Comparison of ENCODE assay signal across 13 cellular contexts in the genomic region with DNA sequence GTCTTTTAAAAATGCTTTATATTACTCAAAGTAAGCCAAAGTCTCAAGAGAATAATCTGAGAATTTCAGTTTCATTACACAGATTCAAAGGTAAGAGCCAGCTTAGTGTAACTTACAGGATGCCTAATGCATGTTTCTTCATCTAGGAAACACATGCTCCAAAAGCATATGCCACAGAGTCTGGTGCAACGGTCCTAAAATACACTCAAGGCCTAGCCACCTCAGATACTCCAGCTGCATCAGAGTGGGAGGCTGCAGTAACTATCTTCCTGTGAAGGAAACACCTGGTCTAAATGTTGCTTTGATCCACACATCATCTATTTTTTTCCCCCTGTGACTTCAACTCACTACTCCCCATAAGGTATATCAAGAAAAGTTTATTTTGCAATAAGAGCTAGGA. TPM values are rescaled to one million over a fixed set of nuclear protein-coding genes. Genes with fewer than 3 reads are reported as not detected.
DNase-seq lines count a peak whose midpoint lies in the region; ATAC-seq and TF ChIP-seq lines count a peak whose summit lies in the region.
"Had no signal": no experiment of that assay in that cellular context is flagged by ENCODE, and none has a peak within 500 bp of the region (broad histone marks: within the 10 kb centered on the region; RNA-seq: fewer than 3 reads in every experiment).

No MANE protein-coding gene starts in this region.

- no peak for DNase-seq in activated T-cell treated with anti-CD3 and anti-CD28 coated beads, Interleukin-2, amount 50 U/mL, for 24 hours
- no peak for DNase-seq in activated T-cell treated with anti-CD3 and anti-CD28 coated beads, Interleukin-2, amount 50 U/mL, for 48 hours
- DNase-seq in GM20000 (ENCODE audit: low spot score) (peak; percentile 6), activated B cell treated with CpG ODN at 0.5 μM for 24 hours (no peak), NCI-H446 treated with DMSO at 0.1 percent for 48 hours (lab: John Stamatoyannopoulos, UW) (no peak)
- no peak for DNase-seq in natural killer cell treated with Interleukin-12 subunit alpha and Interleukin-12 subunit beta and Interleukin-15 and Interleukin-18, amount 100 ng/mL, for 72 hours (ENCODE audit: low spot score)
- DNase-seq: activated CD4-positive, CD25-positive, alpha-beta regulatory T cell; brain microvascular endothelial cell; NCI-H1417 treated with DMSO at 0.1 percent for 48 hours; SW 1271; tibial artery had no signal

- ATAC-seq in activated B cell treated with CpG ODN at 0.5 μM for 24 hours (ENCODE audit: low read depth) (peak; percentile 18), GM21619 (IDR thresholded peaks at IDR 0.05; ENCODE audit: unreplicated experiment) (no peak), HG02884 (IDR thresholded peaks at IDR 0.05; ENCODE audit: unreplicated experiment) (no peak)
- no peak for ATAC-seq in natural killer cell treated with Interleukin-12 subunit alpha and Interleukin-12 subunit beta and Interleukin-15 and Interleukin-18, amount 100 ng/mL, for 72 hours

- H3K4me1 Mint-ChIP-seq in activated T-cell treated with anti-CD3 and anti-CD28 coated beads, Interleukin-2, amount 50 U/mL, for 24 hours (ENCODE audit: low read depth): peaks cover 34% of the 10 kb centered on the region
- peaks cover 24% of the 10 kb centered on the region for H3K4me1 Mint-ChIP-seq in activated B cell treated with CpG ODN at 0.5 μM for 24 hours
- H3K4me1 Mint-ChIP-seq in natural killer cell treated with Interleukin-12 subunit alpha and Interleukin-12 subunit beta and Interleukin-15 and Interleukin-18, amount 100 ng/mL, for 72 hours (ENCODE audit: low read depth in 2 of 2): peaks cover 10 to 15% of the 10 kb centered on the region in 2 donors

- no peaks in the 10 kb centered on the region for H3K27me3 Mint-ChIP-seq in activated T-cell treated with anti-CD3 and anti-CD28 coated beads, Interleukin-2, amount 50 U/mL, for 24 hours
- no peaks in the 10 kb centered on the region for H3K27me3 Mint-ChIP-seq in activated B cell treated with CpG ODN at 0.5 μM for 24 hours
- H3K27me3 Mint-ChIP-seq in natural killer cell treated with Interleukin-12 subunit alpha and Interleukin-12 subunit beta and Interleukin-15 and Interleukin-18, amount 100 ng/mL, for 72 hours: no peaks in the 10 kb centered on the region

- TF ChIP-seq CTCF in GM20000 (IDR thresholded peaks at IDR 0.05; ENCODE audit: extremely low read depth, missing control alignments): no peak
- TF ChIP-seq CTCF in activated B cell treated with CpG ODN at 0.5 μM for 24 hours (IDR thresholded peaks at IDR 0.05): no peak

- no peak overlapping the region for H3K4me3 Mint-ChIP-seq in activated T-cell treated with anti-CD3 and anti-CD28 coated beads, Interleukin-2, amount 50 U/mL, for 24 hours
- no peak overlapping the region for H3K4me3 Mint-ChIP-seq in activated B cell treated with CpG ODN at 0.5 μM for 24 hours
- H3K4me3 Mint-ChIP-seq in natural killer cell treated with Interleukin-12 subunit alpha and Interleukin-12 subunit beta and Interleukin-15 and Interleukin-18, amount 100 ng/mL, for 72 hours: no peak overlapping the region

- H3K27ac Mint-ChIP-seq in activated T-cell treated with anti-CD3 and anti-CD28 coated beads, Interleukin-2, amount 50 U/mL, for 24 hours: peak overlapping the region; percentile 75
- H3K27ac Mint-ChIP-seq in activated B cell treated with CpG ODN at 0.5 μM for 24 hours: peak overlapping the region; percentile 46
- H3K27ac Mint-ChIP-seq in natural killer cell treated with Interleukin-12 subunit alpha and Interleukin-12 subunit beta and Interleukin-15 and Interleukin-18, amount 100 ng/mL, for 72 hours: peak overlapping the region; percentile 31 to 59

- intact Hi-C loops in activated B cell treated with CpG ODN at 0.5 μM for 24 hours (cut with micrococcal nuclease): no loop called here

- peaks cover 80% of the 10 kb centered on the region for H3K36me3 Mint-ChIP-seq in activated T-cell treated with anti-CD3 and anti-CD28 coated beads, Interleukin-2, amount 50 U/mL, for 24 hours (ENCODE audit: low read depth)
- peaks cover 73% of the 10 kb centered on the region for H3K36me3 Mint-ChIP-seq in activated B cell treated with CpG ODN at 0.5 μM for 24 hours (ENCODE audit: low read depth)
- H3K36me3 Mint-ChIP-seq in natural killer cell treated with Interleukin-12 subunit alpha and Interleukin-12 subunit beta and Interleukin-15 and Interleukin-18, amount 100 ng/mL, for 72 hours: no peaks in the 10 kb centered on the region

- POLR2A ChIA-PET in activated B cell treated with CpG ODN at 0.5 μM for 24 hours (lab: Charles Lee): interaction anchor here (0.7 to 1.4 kb wide), 2 partner anchors 32 to 87 kb away, joined by 4 to 9 read pairs; no protein-coding TSS in a partner anchor

- CTCF ChIA-PET in activated B cell treated with CpG ODN at 0.5 μM for 24 hours (lab: Charles Lee): interaction anchor here (0.6 to 0.9 kb wide), 3 partner anchors 103 to 1850 kb away, joined by 3 to 4 read pairs (median 3); no protein-coding TSS in a partner anchor

- H3K9me3 Mint-ChIP-seq in activated T-cell treated with anti-CD3 and anti-CD28 coated beads, Interleukin-2, amount 50 U/mL, for 24 hours: no peaks in the 10 kb centered on the region
- no peaks in the 10 kb centered on the region for H3K9me3 Mint-ChIP-seq in activated B cell treated with CpG ODN at 0.5 μM for 24 hours
- no peaks in the 10 kb centered on the region for H3K9me3 Mint-ChIP-seq in natural killer cell treated with Interleukin-12 subunit alpha and Interleukin-12 subunit beta and Interleukin-15 and Interleukin-18, amount 100 ng/mL, for 72 hours

RNA-seq across cellular contexts. Expression of a gene that starts 51.6 kb away (rescaled TPM):
- 4.1 and 5.1 TPM in 2 replicates for total RNA-seq in activated B cell treated with CpG ODN at 0.5 μM for 24 hours
- 10 to 100 TPM in 1 of 2 donors, 1 to 10 TPM in 1; 2.1 to 10.2 TPM for total RNA-seq in natural killer cell treated with Interleukin-12 subunit alpha and Interleukin-12 subunit beta and Interleukin-15 and Interleukin-18, amount 100 ng/mL, for 72 hours
